ENCODE assay signal across 33 cellular contexts in the genomic region with DNA sequence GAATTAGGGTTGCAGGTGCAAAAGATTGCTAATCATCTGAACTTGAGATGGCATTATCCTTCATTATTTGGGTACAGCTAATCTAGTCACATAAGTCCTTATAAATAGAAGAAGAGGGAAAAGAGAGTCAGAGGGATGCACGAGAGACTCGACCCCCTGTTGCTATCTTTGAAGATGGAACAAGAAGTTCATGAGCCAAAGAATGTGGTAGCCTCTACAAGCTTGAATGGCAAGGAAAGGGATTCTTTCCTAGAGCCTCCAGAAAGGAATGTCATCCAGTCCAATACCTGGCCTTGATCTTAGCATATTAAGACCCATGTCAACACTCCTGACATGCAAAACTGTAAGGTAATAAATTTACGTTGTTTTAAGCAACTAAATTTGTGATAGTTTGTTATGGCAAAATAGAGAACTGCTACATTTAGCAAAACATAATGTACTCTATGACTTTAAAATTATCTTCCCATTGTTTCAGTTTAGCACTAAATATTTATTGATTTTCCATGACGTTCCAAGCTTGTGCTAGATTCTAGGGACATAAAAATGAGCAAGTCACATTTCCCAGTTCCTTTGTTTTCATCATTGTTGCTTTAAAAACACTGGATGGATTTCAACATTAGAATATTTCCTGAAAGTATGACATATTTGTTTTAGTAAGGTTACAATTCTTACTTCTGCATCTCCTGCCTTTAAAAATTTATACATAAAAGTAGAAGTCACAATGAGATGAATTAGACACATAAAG.
"Had no signal": no experiment of that assay in that cellular context is flagged by ENCODE, and none has a peak within 500 bp of the region (broad histone marks: within the 10 kb centered on the region; RNA-seq: fewer than 3 reads in every experiment).

No MANE protein-coding gene starts in this region.

- H3K27ac ChIP-seq: SJCRH30, SK-N-MC, WERI-Rb-1 had no signal

- FAIRE-seq: bronchial epithelial cell had no signal

- H3K27ac Mint-ChIP-seq: activated CD4-positive, alpha-beta T cell treated with anti-CD3 and anti-CD28 coated beads, Interleukin-2, amount 10 ng/mL, durations not matched to agents 7 days and 5 days; activated CD8-positive, alpha-beta T cell treated with anti-CD3 and anti-CD28 coated beads, Interleukin-2, amount 10 ng/mL, durations not matched to agents 7 days and 5 days; activated naive CD4-positive, alpha-beta T cell treated with anti-CD3 and anti-CD28 coated beads for 36 hours; activated naive CD8-positive, alpha-beta T cell; activated naive CD8-positive, alpha-beta T cell treated with anti-CD3 and anti-CD28 coated beads, Interleukin-2, amount 50 U/mL, for 24 hours; activated T-helper 1 cell treated with anti-CD3 and anti-CD28 coated beads, Interleukin-12 subunit alpha, Interleukin-12 subunit beta, Interleukin-2, Interleukin-4 antibody, amounts not matched to agents 30 ng/mL and 10 ng/mL and 1 ng/mL, durations not matched to agents 14 hours and 24 hours and 36 hours; brain had no signal

- H3K4me3 Mint-ChIP-seq: activated CD4-positive, alpha-beta T cell treated with anti-CD3 and anti-CD28 coated beads, Interleukin-2, amount 10 ng/mL, durations not matched to agents 7 days and 5 days; activated CD8-positive, alpha-beta T cell treated with anti-CD3 and anti-CD28 coated beads, Interleukin-2, amount 10 ng/mL, durations not matched to agents 7 days and 5 days; activated naive CD4-positive, alpha-beta T cell treated with anti-CD3 and anti-CD28 coated beads for 36 hours; activated naive CD8-positive, alpha-beta T cell; activated naive CD8-positive, alpha-beta T cell treated with anti-CD3 and anti-CD28 coated beads, Interleukin-2, amount 50 U/mL, for 24 hours; activated T-cell treated with anti-CD3 and anti-CD28 coated beads, Interleukin-2, amount 50 U/mL, for 4 hours; activated T-helper 1 cell treated with anti-CD3 and anti-CD28 coated beads, Interleukin-12 subunit alpha, Interleukin-12 subunit beta, Interleukin-2, Interleukin-4 antibody, amounts not matched to agents 30 ng/mL and 10 ng/mL and 1 ng/mL, durations not matched to agents 14 hours and 24 hours and 36 hours; brain had no signal

- DNase-seq: activated CD4-positive, alpha-beta T cell treated with anti-CD3 and anti-CD28 coated beads, Interleukin-2, amount 10 ng/mL, durations not matched to agents 7 days and 5 days; activated CD4-positive, alpha-beta T cell treated with anti-CD3 and anti-CD28 coated beads, Interleukin-2, amount 50 U/mL, for 48 hours; activated CD8-positive, alpha-beta T cell treated with anti-CD3 and anti-CD28 coated beads, Interleukin-2, amount 10 ng/mL, durations not matched to agents 7 days and 5 days; activated gamma-delta T cell treated with Interleukin-2 at 50 U/mL for 16 hours; activated naive CD4-positive, alpha-beta T cell treated with anti-CD3 and anti-CD28 coated beads for 36 hours; activated naive CD8-positive, alpha-beta T cell treated with anti-CD3 and anti-CD28 coated beads, Interleukin-2, amount 50 U/mL, for 24 hours; activated T-cell treated with anti-CD3 and anti-CD28 coated beads, Interleukin-2, amount 50 U/mL, for 4 hours; anterior cingulate cortex; caudate nucleus; cerebellar nuclear complex; Karpas-422; MG63; NCI-H1048; NCI-H1105 treated with DMSO at 0.1 percent for 48 hours; NCI-H1436; NCI-H1694; NCI-H1930; NCI-H2081 treated with DMSO at 0.1 percent for 48 hours; NCI-H226; NCI-H446 treated with DMSO at 0.1 percent for 48 hours; NCI-H524; NCI-H69; NCI-H82; SHP77; SJCRH30; T1000; WERI-Rb-1 had no signal

- H3K27me3 ChIP-seq: MG63, SJCRH30 had no signal

- H3K36me3 ChIP-seq: WERI-Rb-1 had no signal

- H3K9me3 Mint-ChIP-seq: activated naive CD4-positive, alpha-beta T cell treated with anti-CD3 and anti-CD28 coated beads for 36 hours; activated naive CD8-positive, alpha-beta T cell treated with anti-CD3 and anti-CD28 coated beads, Interleukin-2, amount 50 U/mL, for 24 hours; activated T-cell treated with anti-CD3 and anti-CD28 coated beads, Interleukin-2, amount 50 U/mL, for 4 hours; activated T-helper 1 cell treated with anti-CD3 and anti-CD28 coated beads, Interleukin-12 subunit alpha, Interleukin-12 subunit beta, Interleukin-2, Interleukin-4 antibody, amounts not matched to agents 30 ng/mL and 10 ng/mL and 1 ng/mL, durations not matched to agents 14 hours and 24 hours and 36 hours had no signal

- H3K9me3 ChIP-seq: SJCRH30 had no signal

- ATAC-seq: activated CD8-positive, alpha-beta T cell treated with anti-CD3 and anti-CD28 coated beads, Interleukin-2, amount 10 ng/mL, durations not matched to agents 7 days and 5 days; activated naive CD8-positive, alpha-beta T cell treated with anti-CD3 and anti-CD28 coated beads, Interleukin-2, amount 50 U/mL, for 24 hours; activated T-cell treated with anti-CD3 and anti-CD28 coated beads, Interleukin-2, amount 50 U/mL, for 4 hours; Panc1 had no signal

- H3K4me3 ChIP-seq: MG63, SJCRH30, SK-N-MC had no signal

- H3K27me3 Mint-ChIP-seq: activated CD4-positive, alpha-beta T cell treated with anti-CD3 and anti-CD28 coated beads, Interleukin-2, amount 10 ng/mL, durations not matched to agents 7 days and 5 days; activated naive CD8-positive, alpha-beta T cell; activated naive CD8-positive, alpha-beta T cell treated with anti-CD3 and anti-CD28 coated beads, Interleukin-2, amount 50 U/mL, for 24 hours; brain had no signal
